ENCODE assay signal across 9 cellular contexts in the genomic region with DNA sequence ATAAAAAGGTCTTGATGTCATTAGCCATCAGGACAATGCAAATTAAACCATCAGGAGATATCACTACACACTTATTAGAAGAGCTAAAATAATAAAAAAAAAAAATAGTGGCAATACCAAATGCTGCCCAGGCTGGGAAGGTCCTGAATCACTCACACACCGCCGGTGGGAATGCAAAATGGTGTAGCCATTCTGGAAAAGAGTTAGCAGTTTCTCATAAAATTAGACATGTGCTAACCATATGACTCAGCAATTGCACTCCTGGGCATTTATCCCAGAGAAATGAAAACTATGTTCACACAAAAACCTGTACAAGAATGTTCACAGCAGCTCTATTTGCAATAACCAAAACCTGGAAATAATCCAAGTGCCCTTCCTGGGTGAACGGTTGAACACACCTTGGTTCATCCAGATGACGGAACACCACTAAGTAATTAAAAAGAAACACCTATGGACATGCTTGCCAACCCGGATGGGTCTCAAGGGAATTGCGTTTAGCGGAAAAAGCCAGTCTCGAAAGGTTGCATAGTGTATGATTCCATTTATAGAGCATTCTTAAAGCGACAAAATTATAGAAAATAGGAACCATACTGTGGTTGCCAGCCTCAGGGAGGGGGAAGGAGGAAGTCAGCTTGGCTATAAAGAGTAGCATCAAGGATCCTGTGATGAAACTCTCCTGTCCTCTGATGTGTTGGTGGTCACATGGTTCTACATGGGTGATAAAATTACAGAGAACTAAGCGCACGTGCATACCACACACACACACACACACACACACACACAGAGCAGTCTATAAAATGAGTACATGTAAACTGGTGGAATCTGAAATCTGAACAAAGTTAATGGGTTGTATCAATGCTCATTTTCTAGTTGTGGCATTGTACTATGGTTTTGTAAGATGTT. TPM values are rescaled to one million over a fixed set of nuclear protein-coding genes. Genes with fewer than 3 reads are reported as not detected.
DNase-seq lines count a peak whose midpoint lies in the region; ATAC-seq, FAIRE-seq and TF ChIP-seq lines count a peak whose summit lies in the region.
"Had no signal": no experiment of that assay in that cellular context is flagged by ENCODE, and none has a peak within 500 bp of the region (broad histone marks: within the 10 kb centered on the region; RNA-seq: fewer than 3 reads in every experiment).

No MANE protein-coding gene starts in this region.

- 2% methylated on average over 11 of the region's 11 CpGs for WGBS in K562 (ENCODE audit: insufficient coverage, low coverage, missing lambda C conversion rate)
- WGBS in liver = 24% methylated on average over 11 of the region's 11 CpGs

- TF ChIP-seq POLR2A in Peyer's patch (IDR thresholded peaks at IDR 0.05) = peak in 1 of 2 donors; percentile 34
- TF ChIP-seq POLR2A in K562 (conservative IDR thresholded peaks at IDR 0.05) = no peak

- no peak overlapping the region for H3K4me2 ChIP-seq in K562 (ENCODE audit: insufficient read depth, low read length)
- H3K4me2 ChIP-seq: KMS-11 had no signal

- H3K27ac ChIP-seq in Peyer's patch = peak overlapping the region; percentile 56 to 83 (median 68)
- no peak overlapping the region for H3K27ac ChIP-seq in K562 (ENCODE audit: extremely low read depth, low read depth, low read length)
- peak overlapping the region; percentile 79 to 96 for H3K27ac ChIP-seq in liver (ENCODE audit: low read depth in 1 of 2, low read length in 2 of 2)
- peak overlapping the region; percentile 7 for H3K27ac ChIP-seq in upper lobe of right lung
- H3K27ac ChIP-seq: KMS-11 had no signal

- H3K79me2 ChIP-seq in K562 (ENCODE audit: control insufficient read depth, insufficient read depth, low read length) = no peaks in the 10 kb centered on the region

- H2AFZ ChIP-seq in K562 (ENCODE audit: low read depth, low read length) = no peak overlapping the region

- H3K36me3 ChIP-seq in Peyer's patch = no peaks in the 10 kb centered on the region
- H3K36me3 ChIP-seq in K562 (ENCODE audit: control insufficient read depth, insufficient read depth, low read length) = no peaks in the 10 kb centered on the region
- no peaks in the 10 kb centered on the region for H3K36me3 ChIP-seq in liver (ENCODE audit: control insufficient read depth in 4 of 4, insufficient read depth in 3 of 4, low read depth in 1 of 4, low read length in 3 of 4)
- H3K36me3 ChIP-seq in upper lobe of right lung = no peaks in the 10 kb centered on the region

- DNase-seq in AG09319 (ENCODE audit: extremely low read depth, low read depth) (peak; percentile 58), GM18507 (ENCODE audit: extremely low spot score, insufficient read length, low read depth) (no peak), Peyer's patch (peak in 2 of 3 donors; percentile 63 to 71), K562 (ENCODE audit: extremely low read depth in 1 of 4, low spot score in 3 of 4) (no peak), upper lobe of right lung (no peak), NCI-H2227 treated with DMSO at 0.1 percent for 48 hours (lab: John Stamatoyannopoulos, UW) (no peak)

- ATAC-seq in HG03354 (IDR thresholded peaks at IDR 0.05; ENCODE audit: poor library complexity, severe bottlenecking, unreplicated experiment) (peak; percentile 23), K562 (no peak), upper lobe of right lung (peak; percentile 33)

- H4K20me1 ChIP-seq in K562 (replicated peaks; ENCODE audit: control insufficient read depth, insufficient read depth, low read length) = no peaks in the 10 kb centered on the region

- TF ChIP-seq CTCF in AG09319 (IDR thresholded peaks at IDR 0.05; ENCODE audit: low read depth, low read length) = no peak
- TF ChIP-seq CTCF in Peyer's patch (IDR thresholded peaks at IDR 0.05) = no peak
- no peak for TF ChIP-seq CTCF in K562 (IDR thresholded peaks at IDR 0.05 in 2 of 3, conservative IDR thresholded peaks at IDR 0.05 in 1 of 3; ENCODE audit: insufficient read depth in 2 of 3, low read depth in 1 of 3, low read length in 3 of 3)
- no peak for TF ChIP-seq CTCF in liver (IDR thresholded peaks at IDR 0.05; ENCODE audit: low read depth, low read length, missing input control)
- TF ChIP-seq CTCF in upper lobe of right lung (IDR thresholded peaks at IDR 0.05) = no peak

- H3K27me3 ChIP-seq in Peyer's patch (no peaks in the 10 kb centered on the region), K562 (ENCODE audit: control insufficient read depth in 2 of 2, insufficient read depth in 2 of 2, low read length in 2 of 2) (peaks cover 0 to 12% of the 10 kb centered on the region in 2 experiments; a peak in 2 of 5 replicates), liver (ENCODE audit: control insufficient read depth in 4 of 4, insufficient read depth in 4 of 4, low read length in 3 of 4) (no peaks in the 10 kb centered on the region), upper lobe of right lung (no peaks in the 10 kb centered on the region)

- CTCF ChIA-PET in K562 (lab: Yijun Ruan, JAX; ENCODE audit: low intra/inter-chr PET ratio) = no interaction called here

- peak overlapping the region in 1 of 4 donors; percentile 1 for H3K4me3 ChIP-seq in Peyer's patch
- no peak overlapping the region for H3K4me3 ChIP-seq in K562
- peak overlapping the region in 1 of 3 donors; percentile 7 for H3K4me3 ChIP-seq in liver (ENCODE audit: low read depth in 1 of 3, low read length in 3 of 3)
- no peak overlapping the region for H3K4me3 ChIP-seq in upper lobe of right lung

- H3K4me1 ChIP-seq in Peyer's patch (peaks cover 0 to 75% (median 31%) of the 10 kb centered on the region in 4 donors), K562 (replicated peaks in 1 of 2; ENCODE audit: control insufficient read depth in 2 of 2, insufficient read depth in 2 of 2, low read length in 2 of 2) (no peaks in the 10 kb centered on the region), liver (ENCODE audit: control insufficient read depth in 4 of 4, insufficient read depth in 4 of 4, low read length in 3 of 4) (peaks cover 5 to 34% (median 19%) of the 10 kb centered on the region in 4 donors), upper lobe of right lung (peaks cover 27% of the 10 kb centered on the region)

- no TSS peak for BruUV-seq in K562 (replicated peaks; lab: Mats Ljungman, UMichigan)

- intact Hi-C loops in K562 (cut with micrococcal nuclease) = no loop called here
- intact Hi-C loops in upper lobe of right lung (cut with DNase I) = no loop called here

- H3K9me3 ChIP-seq in Peyer's patch (no peaks in the 10 kb centered on the region), K562 (replicated peaks; ENCODE audit: control insufficient read depth, insufficient read depth, low read depth, low read length) (no peaks in the 10 kb centered on the region), liver (ENCODE audit: control insufficient read depth in 4 of 4, low read length in 3 of 4) (no peaks in the 10 kb centered on the region), upper lobe of right lung (no peaks in the 10 kb centered on the region)

- H3K9ac ChIP-seq in K562 (ENCODE audit: insufficient read depth in 1 of 2, low read depth in 2 of 2, low read length in 2 of 2) (no peak overlapping the region), liver (ENCODE audit: low read depth in 1 of 2, low read length in 2 of 2) (peak overlapping the region in 1 of 2 donors; percentile 55)
- H3K9ac ChIP-seq: KMS-11 had no signal

- TF ChIP-seq RAD21 in K562 (CRISPR knock-in tag; conservative IDR thresholded peaks at IDR 0.05 in 1 of 2, IDR thresholded peaks at IDR 0.05 in 1 of 2) = no peak
- TF ChIP-seq RAD21 in liver (IDR thresholded peaks at IDR 0.05) = peak; percentile 31 to 45

- in situ Hi-C loops in K562 (cut with MboI) = no loop called here

- TF ChIP-seq EP300 in K562 (IDR thresholded peaks at IDR 0.05; ENCODE audit: low read length) = no peak

- FAIRE-seq in GM18507 (lab: Jason Lieb, UNC) (peak; percentile 96), K562 (lab: Jason Lieb, UNC) (no peak)

- H3K9me1 ChIP-seq in K562 (ENCODE audit: control insufficient read depth, insufficient read depth, low read length) = no peaks in the 10 kb centered on the region

- POLR2A ChIA-PET in K562 (lab: Yijun Ruan, JAX) = no interaction called here

TF ChIP-seq in K562, 482 proteins besides CTCF, POLR2A, EP300 and RAD21 (continues in another document):
- no peak for TF ChIP-seq CHD4 (IDR thresholded peaks at IDR 0.05; ENCODE audit: insufficient read depth, insufficient replicate concordance, low read depth, low read length, poor library complexity, severe bottlenecking)
- TF ChIP-seq, protein P1, sequence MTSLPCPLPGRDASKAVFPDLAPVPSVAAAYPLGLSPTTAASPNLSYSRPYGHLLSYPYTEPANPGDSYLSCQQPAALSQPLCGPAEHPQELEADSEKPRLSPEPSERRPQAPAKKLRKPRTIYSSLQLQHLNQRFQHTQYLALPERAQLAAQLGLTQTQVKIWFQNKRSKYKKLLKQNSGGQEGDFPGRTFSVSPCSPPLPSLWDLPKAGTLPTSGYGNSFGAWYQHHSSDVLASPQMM (CRISPR knock-in tag; IDR thresholded peaks at IDR 0.05) = no peak

TF ChIP-seq in liver, 16 proteins besides CTCF, POLR2A, EP300 and RAD21 (continues in another document):
- TF ChIP-seq NR2F2 (IDR thresholded peaks at IDR 0.05) (peak; percentile 19), YY1 (IDR thresholded peaks at IDR 0.05) (peak; percentile 91)

RNA-seq across cellular contexts. Expression of a gene that starts 4.6 kb away (rescaled TPM):
- total RNA-seq in Peyer's patch (10 to 100 TPM; 40.9 to 67.7 (median 51.8) TPM), K562 (2014; rRNA removed) (not detected in 2 replicates), K562 (2014; rRNA removed; fragmentation: Illumina TruSeq; extraction: Trizol) (not detected in 2 replicates), K562 (2015; rRNA removed; fragmentation: Illumina TruSeq; extraction: Trizol) (not detected in 2 replicates), K562 (2021) (0.09 and 0.34 TPM in 2 replicates), liver (10 to 100 TPM; 21.3 to 23.3 TPM), upper lobe of right lung (78.9 TPM)
- total RNA-seq in K562 (2011; cell fraction: chromatin; rRNA removed; ENCODE audit: low replicate concordance) = not detected in 2 replicates
- not detected in 2 replicates for total RNA-seq in K562 (2011; cell fraction: nucleolus; rRNA removed)
- total RNA-seq in K562 (2011; cell fraction: nucleoplasm; rRNA removed) = not detected in 2 replicates
- polyA plus RNA-seq in K562 (2011; rRNA removed) (not detected in 2 replicates), K562 (2014; fragmentation: Illumina TruSeq; extraction: Trizol) (not detected in 2 replicates), K562 (2014; fragmentation: Nextera tagmentation; extraction: Ambion mirVana) (not detected), K562 (2014; rRNA removed) (not detected in 2 replicates), liver (10 to 100 TPM in 1 of 2 donors, 1 to 10 TPM in 1; 9.7 to 14.1 TPM)
- not detected in 2 replicates for polyA plus RNA-seq in K562 (2011; cell fraction: cytosol; rRNA removed)
- polyA plus RNA-seq in K562 (2011; cell fraction: nucleus; rRNA removed) = not detected in 2 replicates
- polyA plus RNA-seq in K562 (2012) = 0.08 TPM in 1 of 2 replicates, not detected in the other
- not detected in 2 replicates for polyA minus RNA-seq in K562 (2011; rRNA and poly(A)+ RNA removed)
- 1.9 TPM in 1 of 2 replicates, not detected in the other for polyA minus RNA-seq in K562 (2011; cell fraction: cytosol; rRNA and poly(A)+ RNA removed)
- polyA minus RNA-seq in K562 (2011; cell fraction: nucleus; rRNA and poly(A)+ RNA removed) = not detected in 2 replicates

Comparison
In these comparisons a context has a peak if more than half of its experiments do, and no peak if none do; other contexts are left out.
1. DNase-seq: peak in AG09319 (single experiment) and Peyer's patch (2 of 3); none in GM18507 (single experiment), K562 (0 of 4), upper lobe of right lung (single experiment) and NCI-H2227 treated with DMSO at 0.1 percent for 48 hours (single experiment).
2. RNA of a gene that starts 4.6 kb away (total RNA-seq): 78.9 TPM in upper lobe of right lung (single experiment), 40.9 to 67.7 TPM in Peyer's patch and 21.3 to 23.3 TPM in liver; 0.09 to 0.34 TPM in K562; every median in the first group is over 10 times any median in the second.